34 cellular contexts compared by ENCODE assay signal in the genomic region with DNA sequence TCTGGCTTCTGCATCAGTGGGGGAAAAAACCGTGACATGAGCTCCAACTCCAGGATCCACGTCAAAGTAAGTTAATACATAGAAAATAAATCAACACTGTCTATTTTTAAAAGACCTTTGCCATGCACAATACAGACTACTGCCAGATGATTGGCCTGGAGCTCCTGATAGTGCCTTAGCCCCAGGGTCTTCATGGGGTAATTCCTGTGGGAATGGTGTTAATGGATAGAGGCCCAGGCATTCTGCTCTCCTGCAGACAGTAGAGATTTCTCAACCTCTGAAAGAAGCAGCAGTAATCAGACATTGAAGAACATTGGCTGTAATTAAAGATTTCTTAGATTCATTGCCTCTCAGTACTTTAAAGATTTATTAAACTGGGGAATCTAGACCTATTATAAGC. TPM values are rescaled to one million over a fixed set of nuclear protein-coding genes. Genes with fewer than 3 reads are reported as not detected.
"Had no signal": no experiment of that assay in that cellular context is flagged by ENCODE, and none has a peak within 500 bp of the region (broad histone marks: within the 10 kb centered on the region; RNA-seq: fewer than 3 reads in every experiment).

No MANE protein-coding gene starts in this region.

- H3K36me3 ChIP-seq: esophagus squamous epithelium, heart left ventricle, left lung, neural progenitor cell, sigmoid colon, thoracic aorta, tibial nerve, upper lobe of right lung, uterus had no signal

- H3K27ac ChIP-seq: esophagus squamous epithelium, heart left ventricle, hepatocyte, left lung, neural progenitor cell, parathyroid adenoma, sigmoid colon, skin epidermis, thoracic aorta, tibial nerve, upper lobe of right lung, uterus had no signal

- H3K4me3 Mint-ChIP-seq: effector memory CD8-positive, alpha-beta T cell; naive thymus-derived CD4-positive, alpha-beta T cell; nephron; neural progenitor cell; stimulated activated naive B cell treated with anti-CD40 and anti-IgM and Interleukin-4, amounts not matched to agents 10 μg/mL and 1 μg/mL and 100 μg/mL, for 72 hours; stimulated activated naive CD8-positive, alpha-beta T cell treated with anti-CD3 and anti-CD28 coated beads, Interleukin-15, Interleukin-2, amounts not matched to agents 100 ng/mL and 50 ng/mL, for 24 hours had no signal

- H3K79me2 ChIP-seq: hepatocyte, parathyroid adenoma had no signal

- DNase-seq: cortex of kidney; effector memory CD8-positive, alpha-beta T cell; esophagus squamous epithelium; heart left ventricle; kidney; left cardiac atrium; left lung; mesenchymal stem cell; midbrain; naive thymus-derived CD4-positive, alpha-beta T cell; right cardiac atrium; sigmoid colon; stimulated activated CD4-positive, alpha-beta T cell treated with anti-CD3 and anti-CD28 coated beads, Interleukin-15, amount 100 ng/mL, for 24 hours; stimulated activated CD4-positive, alpha-beta T cell treated with anti-CD3 and anti-CD28 coated beads, Interleukin-2, amount 100 ng/mL, for 48 hours; stimulated activated naive B cell treated with anti-CD40 and anti-IgM and Interleukin-4, amounts not matched to agents 10 μg/mL and 1 μg/mL and 100 μg/mL, for 72 hours; upper lobe of right lung; uterus had no signal

- ATAC-seq: effector memory CD8-positive, alpha-beta T cell; heart left ventricle; left cardiac atrium; left lung; naive thymus-derived CD4-positive, alpha-beta T cell; right cardiac atrium; stimulated activated naive B cell treated with anti-CD40 and anti-IgM and Interleukin-4, amounts not matched to agents 10 μg/mL and 1 μg/mL and 100 μg/mL, for 72 hours; upper lobe of right lung had no signal

- H3K36me3 Mint-ChIP-seq: naive thymus-derived CD4-positive, alpha-beta T cell; neural progenitor cell had no signal

- H3K27ac Mint-ChIP-seq: effector memory CD8-positive, alpha-beta T cell; naive thymus-derived CD4-positive, alpha-beta T cell; nephron; neural progenitor cell; progenitor cell of endocrine pancreas; stimulated activated naive B cell treated with anti-CD40 and anti-IgM and Interleukin-4, amounts not matched to agents 10 μg/mL and 1 μg/mL and 100 μg/mL, for 72 hours; stimulated activated naive CD8-positive, alpha-beta T cell treated with anti-CD3 and anti-CD28 coated beads, Interleukin-15, Interleukin-2, amounts not matched to agents 100 ng/mL and 50 ng/mL, for 24 hours had no signal

- H3K27me3 Mint-ChIP-seq: progenitor cell of endocrine pancreas had no signal

- H3K4me3 ChIP-seq: esophagus squamous epithelium, heart left ventricle, hepatocyte, left lung, neural progenitor cell, sigmoid colon, skin epidermis, thoracic aorta, tibial nerve, upper lobe of right lung, uterus had no signal

- H2AFZ ChIP-seq: hepatocyte, neural progenitor cell, parathyroid adenoma had no signal

- H3K9me3 Mint-ChIP-seq: effector memory CD8-positive, alpha-beta T cell; nephron; stimulated activated naive CD8-positive, alpha-beta T cell treated with anti-CD3 and anti-CD28 coated beads, Interleukin-15, Interleukin-2, amounts not matched to agents 100 ng/mL and 50 ng/mL, for 24 hours had no signal

- H3K4me2 ChIP-seq: hepatocyte, neural progenitor cell had no signal

- H3K9me3 ChIP-seq: esophagus squamous epithelium, heart left ventricle, left lung, sigmoid colon, thoracic aorta, tibial nerve, upper lobe of right lung, uterus had no signal

- H3K27me3 ChIP-seq: sigmoid colon, tibial nerve, upper lobe of right lung, uterus had no signal

- H3K9ac ChIP-seq: neural progenitor cell, parathyroid adenoma had no signal

- H3K4me1 ChIP-seq: uterus had no signal

RNA-seq across cellular contexts. Expression of gene BOLL, which starts 15.0 kb away (rescaled TPM):
- total RNA-seq: dermis microvascular lymphatic vessel endothelial cell; esophagus squamous epithelium; fibroblast of villous mesenchyme; frontal cortex; glomerular endothelial cell; hepatocyte; kidney; left cardiac atrium; left lung; lower leg skin; lung microvascular endothelial cell; mucosa of gallbladder; naive thymus-derived CD4-positive, alpha-beta T cell; osteoblast; right cardiac atrium; sigmoid colon; thoracic aorta; tibial nerve; upper lobe of right lung; uterus had no signal
- polyA plus RNA-seq: hepatocyte, sigmoid colon had no signal
